In genomic region chr17:12099412-12099811, GRCh38 we compare ENCODE assay signal across 10 cellular contexts.
"Had no signal": no experiment of that assay in that cellular context is flagged by ENCODE, and none has a peak within 500 bp of the region (broad histone marks: within the 10 kb centered on the region; RNA-seq: fewer than 3 reads in every experiment).

No MANE protein-coding gene starts in this region.

- ATAC-seq: HCT116, K562 had no signal

- H3K4me3 ChIP-seq: GM23248, HAP-1, K562 had no signal

- H3K27ac ChIP-seq: GM23248, HL-60 had no signal

- H3K9ac ChIP-seq: GM23248 had no signal

- H3K9me3 ChIP-seq: HAP-1 had no signal

- H3K4me1 ChIP-seq: HAP-1 had no signal

- H3K36me3 ChIP-seq: HAP-1 had no signal

- DNase-seq: GM23248, GOT3, H7, HFFc6, IMR-90, KG1 had no signal
